Comparison of ENCODE assay signal across 14 cellular contexts in the genomic region with DNA sequence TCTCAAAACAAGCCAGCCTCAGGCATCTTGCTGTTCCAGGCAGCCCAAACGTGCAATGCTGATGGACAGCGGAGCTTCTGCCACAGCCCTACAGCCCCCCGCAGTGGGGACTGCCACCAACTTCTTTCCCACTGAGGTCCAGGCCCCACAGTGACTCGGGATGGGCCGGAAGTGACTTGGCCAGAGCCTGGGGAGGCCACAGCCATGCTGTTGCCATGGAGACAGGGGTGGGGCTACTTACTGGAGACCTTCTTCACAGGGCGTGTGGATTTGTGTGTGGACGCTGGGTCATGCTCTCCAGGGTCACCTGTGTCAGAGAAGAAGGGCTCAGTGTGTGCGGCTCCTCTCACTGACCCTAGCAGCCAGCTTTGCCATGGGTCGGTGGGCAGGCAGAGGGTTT.
"Had no signal": no experiment of that assay in that cellular context is flagged by ENCODE, and none has a peak within 500 bp of the region (broad histone marks: within the 10 kb centered on the region; RNA-seq: fewer than 3 reads in every experiment).

No MANE protein-coding gene starts in this region.

- H3K27me3 ChIP-seq: tibial nerve had no signal

- H3K27ac Mint-ChIP-seq: activated CD4-positive, alpha-beta T cell treated with anti-CD3 and anti-CD28 coated beads for 36 hours; activated naive CD4-positive, alpha-beta T cell treated with anti-CD3 and anti-CD28 coated beads, Interleukin-2, amount 50 U/mL, for 24 hours; brain; T-cell had no signal

- DNase-seq: activated CD4-positive, alpha-beta T cell treated with anti-CD3 and anti-CD28 coated beads for 36 hours; activated CD8-positive, alpha-beta memory T cell treated with anti-CD3 and anti-CD28 coated beads, Interleukin-2, amount 50 U/mL, for 48 hours; activated CD8-positive, alpha-beta T cell treated with anti-CD3 and anti-CD28 coated beads, Interleukin-2, amount 10 ng/mL, durations not matched to agents 7 days and 5 days; amniotic stem cell; effector memory CD8-positive, alpha-beta T cell; T-cell; T1000; WERI-Rb-1 had no signal

- H3K9me3 ChIP-seq: tibial nerve had no signal

- H3K4me1 Mint-ChIP-seq: activated naive CD4-positive, alpha-beta T cell treated with anti-CD3 and anti-CD28 coated beads, Interleukin-2, amount 50 U/mL, for 24 hours had no signal

- H3K27me3 Mint-ChIP-seq: activated CD4-positive, alpha-beta T cell treated with anti-CD3 and anti-CD28 coated beads for 36 hours; activated naive CD4-positive, alpha-beta T cell treated with anti-CD3 and anti-CD28 coated beads, Interleukin-2, amount 50 U/mL, for 24 hours; brain; central memory CD8-positive, alpha-beta T cell; effector memory CD8-positive, alpha-beta T cell; T-cell had no signal

- H3K4me1 ChIP-seq: tibial nerve had no signal

- H3K4me3 Mint-ChIP-seq: activated CD4-positive, alpha-beta T cell treated with anti-CD3 and anti-CD28 coated beads for 36 hours; activated CD8-positive, alpha-beta T cell treated with anti-CD3 and anti-CD28 coated beads, Interleukin-2, amount 10 ng/mL, durations not matched to agents 7 days and 5 days; activated naive CD4-positive, alpha-beta T cell treated with anti-CD3 and anti-CD28 coated beads, Interleukin-2, amount 50 U/mL, for 24 hours; brain; central memory CD8-positive, alpha-beta T cell; effector memory CD8-positive, alpha-beta T cell; T-cell had no signal

- H3K4me3 ChIP-seq: SK-N-MC, skin epidermis, tibial nerve had no signal

- H3K27ac ChIP-seq: SK-N-MC, skin epidermis, tibial nerve, WERI-Rb-1 had no signal

- H3K9me3 Mint-ChIP-seq: activated naive CD4-positive, alpha-beta T cell treated with anti-CD3 and anti-CD28 coated beads, Interleukin-2, amount 50 U/mL, for 24 hours; brain; central memory CD8-positive, alpha-beta T cell; effector memory CD8-positive, alpha-beta T cell; T-cell had no signal

- ATAC-seq: activated CD4-positive, alpha-beta T cell treated with anti-CD3 and anti-CD28 coated beads for 36 hours; activated CD8-positive, alpha-beta T cell treated with anti-CD3 and anti-CD28 coated beads, Interleukin-2, amount 10 ng/mL, durations not matched to agents 7 days and 5 days; effector memory CD8-positive, alpha-beta T cell; T-cell had no signal
